Comparison of ENCODE assay signal across 17 cellular contexts in the genomic region with DNA sequence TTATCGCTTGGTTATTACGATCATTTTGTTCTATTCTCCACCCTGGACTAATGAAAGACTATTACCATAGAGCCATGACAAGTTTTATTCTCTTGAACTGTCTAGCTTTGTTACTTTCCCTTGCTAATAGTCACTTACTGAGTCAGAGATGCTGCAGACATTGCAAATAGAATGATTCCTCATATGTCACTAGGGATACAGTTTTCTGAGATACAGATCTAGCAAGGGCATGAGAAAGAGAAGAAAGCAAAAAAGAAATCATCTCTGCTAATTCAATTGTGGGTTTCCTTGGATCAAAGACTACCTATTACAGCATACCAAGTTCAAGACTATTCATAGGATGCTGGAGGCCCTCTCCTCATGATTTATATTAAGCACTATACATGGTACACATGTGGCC.
"Had no signal": no experiment of that assay in that cellular context is flagged by ENCODE, and none has a peak within 500 bp of the region (broad histone marks: within the 10 kb centered on the region; RNA-seq: fewer than 3 reads in every experiment).

No MANE protein-coding gene starts in this region.

- H3K27ac ChIP-seq: coronary artery, psoas muscle, thoracic aorta, WERI-Rb-1 had no signal

- H3K36me3 Mint-ChIP-seq: activated naive CD8-positive, alpha-beta T cell treated with anti-CD3 and anti-CD28 coated beads, Interleukin-2, amount 10 ng/mL, durations not matched to agents 7 days and 5 days had no signal

- FAIRE-seq: islet of Langerhans had no signal

- H3K4me3 ChIP-seq: coronary artery, psoas muscle, thoracic aorta had no signal

- H3K36me3 ChIP-seq: thoracic aorta, WERI-Rb-1 had no signal

- H3K4me1 Mint-ChIP-seq: activated CD4-positive, alpha-beta memory T cell treated with anti-CD3 and anti-CD28 coated beads, Interleukin-2, amount 10 ng/mL, durations not matched to agents 7 days and 5 days; activated CD4-positive, alpha-beta T cell treated with anti-CD3 and anti-CD28 coated beads for 36 hours; activated naive CD8-positive, alpha-beta T cell treated with anti-CD3 and anti-CD28 coated beads, Interleukin-2, amount 10 ng/mL, durations not matched to agents 7 days and 5 days; nephron had no signal

- H3K27ac Mint-ChIP-seq: activated CD4-positive, alpha-beta memory T cell treated with anti-CD3 and anti-CD28 coated beads, Interleukin-2, amount 10 ng/mL, durations not matched to agents 7 days and 5 days; activated CD4-positive, alpha-beta T cell treated with anti-CD3 and anti-CD28 coated beads for 36 hours; activated naive CD8-positive, alpha-beta T cell treated with anti-CD3 and anti-CD28 coated beads, Interleukin-2, amount 10 ng/mL, durations not matched to agents 7 days and 5 days; activated T-cell treated with anti-CD3 and anti-CD28 coated beads, Interleukin-2, amount 50 U/mL, for 72 hours; nephron had no signal

- DNase-seq: activated CD4-positive, alpha-beta memory T cell treated with anti-CD3 and anti-CD28 coated beads, Interleukin-2, amount 10 ng/mL, durations not matched to agents 7 days and 5 days; activated CD4-positive, alpha-beta T cell treated with anti-CD3 and anti-CD28 coated beads for 36 hours; activated gamma-delta T cell treated with Interleukin-2 at 50 U/mL for 16 hours; activated naive CD8-positive, alpha-beta T cell treated with anti-CD3 and anti-CD28 coated beads, Interleukin-2, amount 10 ng/mL, durations not matched to agents 7 days and 5 days; activated T-cell treated with anti-CD3 and anti-CD28 coated beads, Interleukin-2, amount 50 U/mL, for 72 hours; aorta; effector CD4-positive, alpha-beta T cell; psoas muscle; stimulated activated CD4-positive, alpha-beta T cell treated with anti-CD3 and anti-CD28 coated beads, Interleukin-4, amount 100 ng/mL, for 1 hour; stimulated activated CD8-positive, alpha-beta memory T cell treated with anti-CD3 and anti-CD28 coated beads, Interleukin-4, amount 100 ng/mL, for 48 hours; stimulated activated naive CD8-positive, alpha-beta T cell treated with anti-CD3 and anti-CD28 coated beads, Interleukin-15, Interleukin-2, amounts not matched to agents 100 U/mL and 50 U/mL, for 24 hours; T-helper 9 cell; WERI-Rb-1 had no signal

- H3K9me3 ChIP-seq: psoas muscle, thoracic aorta had no signal

- H3K27me3 Mint-ChIP-seq: activated CD4-positive, alpha-beta memory T cell treated with anti-CD3 and anti-CD28 coated beads, Interleukin-2, amount 10 ng/mL, durations not matched to agents 7 days and 5 days; activated CD4-positive, alpha-beta T cell treated with anti-CD3 and anti-CD28 coated beads for 36 hours; activated naive CD8-positive, alpha-beta T cell treated with anti-CD3 and anti-CD28 coated beads, Interleukin-2, amount 10 ng/mL, durations not matched to agents 7 days and 5 days had no signal

- H3K4me3 Mint-ChIP-seq: activated CD4-positive, alpha-beta memory T cell treated with anti-CD3 and anti-CD28 coated beads, Interleukin-2, amount 10 ng/mL, durations not matched to agents 7 days and 5 days; activated CD4-positive, alpha-beta T cell treated with anti-CD3 and anti-CD28 coated beads for 36 hours; activated naive CD8-positive, alpha-beta T cell treated with anti-CD3 and anti-CD28 coated beads, Interleukin-2, amount 10 ng/mL, durations not matched to agents 7 days and 5 days; activated T-cell treated with anti-CD3 and anti-CD28 coated beads, Interleukin-2, amount 50 U/mL, for 72 hours; nephron had no signal

- H3K4me1 ChIP-seq: psoas muscle had no signal

- H3K9me3 Mint-ChIP-seq: activated CD4-positive, alpha-beta memory T cell treated with anti-CD3 and anti-CD28 coated beads, Interleukin-2, amount 10 ng/mL, durations not matched to agents 7 days and 5 days; nephron had no signal
